1 cellular context compared by ENCODE assay signal in genomic region chr16:68590201-68590994, GRCh38.
A peak's percentile ranks its signal among the peaks of the same experiment; 100 is the strongest.
TF ChIP-seq lines count a peak whose summit lies in the region.

No MANE protein-coding gene starts in this region.

TF ChIP-seq in HepG2, 621 proteins besides CTCF, POLR2A, EP300 and RAD21 (continued from another document and continues in another):
- TF ChIP-seq TP53 (CRISPR knock-in tag; conservative IDR thresholded peaks at IDR 0.05) = no peak
- no peak for TF ChIP-seq RFXANK (CRISPR knock-in tag; IDR thresholded peaks at IDR 0.05)
- no peak for TF ChIP-seq SMAD3 (CRISPR knock-in tag; IDR thresholded peaks at IDR 0.05)
- peak; percentile 75; the same call in 1 of the 2 replicates for TF ChIP-seq SALL1 (CRISPR knock-in tag; IDR thresholded peaks at IDR 0.05)
- TF ChIP-seq, protein P1, sequence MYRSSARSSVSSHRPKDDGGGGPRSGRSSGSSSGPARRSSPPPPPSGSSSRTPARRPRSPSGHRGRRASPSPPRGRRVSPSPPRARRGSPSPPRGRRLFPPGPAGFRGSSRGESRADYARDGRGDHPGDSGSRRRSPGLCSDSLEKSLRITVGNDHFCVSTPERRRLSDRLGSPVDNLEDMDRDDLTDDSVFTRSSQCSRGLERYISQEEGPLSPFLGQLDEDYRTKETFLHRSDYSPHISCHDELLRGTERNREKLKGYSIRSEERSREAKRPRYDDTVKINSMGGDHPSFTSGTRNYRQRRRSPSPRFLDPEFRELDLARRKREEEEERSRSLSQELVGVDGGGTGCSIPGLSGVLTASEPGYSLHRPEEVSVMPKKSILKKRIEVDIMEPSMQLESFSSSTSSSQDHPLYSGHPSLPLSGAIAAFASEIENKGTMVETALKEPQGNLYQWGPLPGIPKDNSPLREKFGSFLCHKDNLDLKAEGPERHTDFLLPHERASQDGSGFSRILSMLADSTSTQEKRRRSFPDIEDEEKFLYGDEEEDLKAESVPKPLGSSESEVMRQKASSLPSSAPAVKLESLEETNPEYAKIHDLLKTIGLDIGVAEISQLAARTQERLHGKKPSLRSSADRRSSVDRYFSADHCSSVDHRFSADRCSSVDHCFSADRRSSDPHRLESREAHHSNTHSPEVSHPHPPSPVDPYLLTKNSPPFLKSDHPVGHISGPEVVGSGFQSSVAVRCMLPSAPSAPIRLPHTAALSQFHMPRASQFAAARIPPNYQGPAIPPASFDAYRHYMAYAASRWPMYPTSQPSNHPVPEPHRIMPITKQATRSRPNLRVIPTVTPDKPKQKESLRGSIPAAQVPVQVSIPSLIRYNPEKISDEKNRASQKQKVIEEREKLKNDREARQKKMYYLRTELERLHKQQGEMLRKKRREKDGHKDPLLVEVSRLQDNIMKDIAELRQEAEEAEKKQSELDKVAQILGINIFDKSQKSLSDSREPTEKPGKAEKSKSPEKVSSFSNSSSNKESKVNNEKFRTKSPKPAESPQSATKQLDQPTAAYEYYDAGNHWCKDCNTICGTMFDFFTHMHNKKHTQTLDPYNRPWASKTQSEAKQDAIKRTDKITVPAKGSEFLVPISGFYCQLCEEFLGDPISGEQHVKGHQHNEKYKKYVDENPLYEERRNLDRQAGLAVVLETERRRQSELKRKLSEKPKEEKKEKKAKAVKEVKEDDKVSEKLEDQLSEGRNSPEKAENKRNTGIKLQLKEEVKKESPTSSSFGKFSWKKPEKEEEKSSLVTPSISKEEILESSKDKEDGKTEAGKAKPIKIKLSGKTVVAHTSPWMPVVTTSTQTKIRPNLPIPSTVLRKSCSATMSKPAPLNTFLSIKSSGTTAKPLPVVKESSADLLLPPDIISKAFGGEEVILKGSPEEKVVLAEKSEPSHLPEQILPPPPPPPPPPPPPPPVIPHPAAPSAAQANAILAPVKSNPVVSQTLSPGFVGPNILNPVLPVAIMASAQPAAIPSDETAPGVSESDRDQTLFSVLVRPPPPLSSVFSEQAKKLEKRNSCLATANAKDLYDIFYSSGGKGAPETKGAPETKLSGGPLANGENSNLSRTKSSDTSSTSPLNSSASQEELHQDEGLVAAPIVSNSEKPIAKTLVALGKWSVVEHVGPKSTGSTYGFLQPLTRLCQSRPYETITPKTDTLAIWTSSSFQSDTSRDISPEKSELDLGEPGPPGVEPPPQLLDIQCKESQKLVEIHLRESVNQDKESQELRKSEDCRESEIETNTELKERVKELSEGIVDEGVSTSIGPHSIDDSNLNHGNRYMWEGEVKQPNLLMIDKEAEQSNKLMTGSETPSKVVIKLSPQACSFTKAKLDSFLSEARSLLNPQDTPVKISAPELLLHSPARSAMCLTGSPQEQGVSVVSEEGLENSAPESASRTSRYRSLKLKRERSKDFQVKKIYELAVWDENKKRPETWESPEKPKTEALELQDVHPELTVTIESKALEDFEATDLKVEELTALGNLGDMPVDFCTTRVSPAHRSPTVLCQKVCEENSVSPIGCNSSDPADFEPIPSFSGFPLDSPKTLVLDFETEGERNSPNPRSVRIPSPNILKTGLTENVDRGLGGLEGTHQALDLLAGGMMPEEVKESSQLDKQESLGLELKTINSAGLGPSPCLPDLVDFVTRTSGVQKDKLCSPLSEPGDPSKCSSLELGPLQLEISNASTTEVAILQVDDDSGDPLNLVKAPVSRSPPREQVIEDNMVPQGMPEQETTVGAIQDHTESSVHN (CRISPR knock-in tag; IDR thresholded peaks at IDR 0.05) = no peak
- no peak for TF ChIP-seq TBP (CRISPR knock-in tag; IDR thresholded peaks at IDR 0.05)
- TF ChIP-seq SMAD9 (CRISPR knock-in tag; IDR thresholded peaks at IDR 0.05) = no peak
- TF ChIP-seq HNF4G (IDR thresholded peaks at IDR 0.05; ENCODE audit: borderline replicate concordance, low read depth, low read length) = no peak
- TF ChIP-seq HNF4G (CRISPR knock-in tag; IDR thresholded peaks at IDR 0.05; ENCODE audit: borderline replicate concordance, low read depth) = no peak
- no peak for TF ChIP-seq PTBP1 (IDR thresholded peaks at IDR 0.05; ENCODE audit: low read depth, low read length, poor library complexity, severe bottlenecking)
- TF ChIP-seq HOXA3 (CRISPR knock-in tag; IDR thresholded peaks at IDR 0.05) = peak; percentile 30; the same call in 1 of the 2 replicates
- TF ChIP-seq PITX1 (CRISPR knock-in tag; IDR thresholded peaks at IDR 0.05) = peak; percentile 62
- TF ChIP-seq BRD4 (CRISPR knock-in tag; IDR thresholded peaks at IDR 0.05) = no peak
- no peak for TF ChIP-seq MZF1 (CRISPR knock-in tag; IDR thresholded peaks at IDR 0.05; ENCODE audit: borderline replicate concordance)
- no peak for TF ChIP-seq HES4 (CRISPR knock-in tag; IDR thresholded peaks at IDR 0.05; ENCODE audit: borderline replicate concordance)
- 0 out of 2 replicates have a peak, but pooled peaks have one; percentile 53 for TF ChIP-seq ZSCAN5A (CRISPR knock-in tag; IDR thresholded peaks at IDR 0.05; ENCODE audit: borderline replicate concordance)
- TF ChIP-seq ZBTB20 (CRISPR knock-in tag; IDR thresholded peaks at IDR 0.05; ENCODE audit: borderline replicate concordance, low read depth) = peak; percentile 30; the same call in 1 of the 2 replicates
- TF ChIP-seq RNF2 (conservative IDR thresholded peaks at IDR 0.05; ENCODE audit: low read depth) = no peak
- no peak for TF ChIP-seq TFE3 (CRISPR knock-in tag; IDR thresholded peaks at IDR 0.05)
- no peak for TF ChIP-seq TCF7L2 (IDR thresholded peaks at IDR 0.05; ENCODE audit: low read depth, low read length)
- TF ChIP-seq FOXK1 (CRISPR knock-in tag; IDR thresholded peaks at IDR 0.05; ENCODE audit: borderline replicate concordance, low read depth) = no peak
- TF ChIP-seq, protein P2, sequence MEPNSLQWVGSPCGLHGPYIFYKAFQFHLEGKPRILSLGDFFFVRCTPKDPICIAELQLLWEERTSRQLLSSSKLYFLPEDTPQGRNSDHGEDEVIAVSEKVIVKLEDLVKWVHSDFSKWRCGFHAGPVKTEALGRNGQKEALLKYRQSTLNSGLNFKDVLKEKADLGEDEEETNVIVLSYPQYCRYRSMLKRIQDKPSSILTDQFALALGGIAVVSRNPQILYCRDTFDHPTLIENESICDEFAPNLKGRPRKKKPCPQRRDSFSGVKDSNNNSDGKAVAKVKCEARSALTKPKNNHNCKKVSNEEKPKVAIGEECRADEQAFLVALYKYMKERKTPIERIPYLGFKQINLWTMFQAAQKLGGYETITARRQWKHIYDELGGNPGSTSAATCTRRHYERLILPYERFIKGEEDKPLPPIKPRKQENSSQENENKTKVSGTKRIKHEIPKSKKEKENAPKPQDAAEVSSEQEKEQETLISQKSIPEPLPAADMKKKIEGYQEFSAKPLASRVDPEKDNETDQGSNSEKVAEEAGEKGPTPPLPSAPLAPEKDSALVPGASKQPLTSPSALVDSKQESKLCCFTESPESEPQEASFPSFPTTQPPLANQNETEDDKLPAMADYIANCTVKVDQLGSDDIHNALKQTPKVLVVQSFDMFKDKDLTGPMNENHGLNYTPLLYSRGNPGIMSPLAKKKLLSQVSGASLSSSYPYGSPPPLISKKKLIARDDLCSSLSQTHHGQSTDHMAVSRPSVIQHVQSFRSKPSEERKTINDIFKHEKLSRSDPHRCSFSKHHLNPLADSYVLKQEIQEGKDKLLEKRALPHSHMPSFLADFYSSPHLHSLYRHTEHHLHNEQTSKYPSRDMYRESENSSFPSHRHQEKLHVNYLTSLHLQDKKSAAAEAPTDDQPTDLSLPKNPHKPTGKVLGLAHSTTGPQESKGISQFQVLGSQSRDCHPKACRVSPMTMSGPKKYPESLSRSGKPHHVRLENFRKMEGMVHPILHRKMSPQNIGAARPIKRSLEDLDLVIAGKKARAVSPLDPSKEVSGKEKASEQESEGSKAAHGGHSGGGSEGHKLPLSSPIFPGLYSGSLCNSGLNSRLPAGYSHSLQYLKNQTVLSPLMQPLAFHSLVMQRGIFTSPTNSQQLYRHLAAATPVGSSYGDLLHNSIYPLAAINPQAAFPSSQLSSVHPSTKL (CRISPR knock-in tag; IDR thresholded peaks at IDR 0.05) = 0 out of 2 replicates have a peak, but pooled peaks have one; percentile 17
- TF ChIP-seq, protein P3, sequence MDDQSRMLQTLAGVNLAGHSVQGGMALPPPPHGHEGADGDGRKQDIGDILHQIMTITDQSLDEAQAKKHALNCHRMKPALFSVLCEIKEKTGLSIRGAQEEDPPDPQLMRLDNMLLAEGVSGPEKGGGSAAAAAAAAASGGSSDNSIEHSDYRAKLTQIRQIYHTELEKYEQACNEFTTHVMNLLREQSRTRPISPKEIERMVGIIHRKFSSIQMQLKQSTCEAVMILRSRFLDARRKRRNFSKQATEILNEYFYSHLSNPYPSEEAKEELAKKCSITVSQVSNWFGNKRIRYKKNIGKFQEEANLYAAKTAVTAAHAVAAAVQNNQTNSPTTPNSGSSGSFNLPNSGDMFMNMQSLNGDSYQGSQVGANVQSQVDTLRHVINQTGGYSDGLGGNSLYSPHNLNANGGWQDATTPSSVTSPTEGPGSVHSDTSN (CRISPR knock-in tag; IDR thresholded peaks at IDR 0.05; ENCODE audit: borderline replicate concordance) = no peak
- TF ChIP-seq ZNF235 (CRISPR knock-in tag; IDR thresholded peaks at IDR 0.05; ENCODE audit: borderline replicate concordance) = no peak
- TF ChIP-seq, protein P4, sequence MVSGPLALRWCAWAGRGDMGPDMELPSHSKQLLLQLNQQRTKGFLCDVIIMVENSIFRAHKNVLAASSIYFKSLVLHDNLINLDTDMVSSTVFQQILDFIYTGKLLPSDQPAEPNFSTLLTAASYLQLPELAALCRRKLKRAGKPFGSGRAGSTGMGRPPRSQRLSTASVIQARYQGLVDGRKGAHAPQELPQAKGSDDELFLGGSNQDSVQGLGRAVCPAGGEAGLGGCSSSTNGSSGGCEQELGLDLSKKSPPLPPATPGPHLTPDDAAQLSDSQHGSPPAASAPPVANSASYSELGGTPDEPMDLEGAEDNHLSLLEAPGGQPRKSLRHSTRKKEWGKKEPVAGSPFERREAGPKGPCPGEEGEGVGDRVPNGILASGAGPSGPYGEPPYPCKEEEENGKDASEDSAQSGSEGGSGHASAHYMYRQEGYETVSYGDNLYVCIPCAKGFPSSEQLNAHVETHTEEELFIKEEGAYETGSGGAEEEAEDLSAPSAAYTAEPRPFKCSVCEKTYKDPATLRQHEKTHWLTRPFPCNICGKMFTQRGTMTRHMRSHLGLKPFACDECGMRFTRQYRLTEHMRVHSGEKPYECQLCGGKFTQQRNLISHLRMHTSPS (CRISPR knock-in tag; IDR thresholded peaks at IDR 0.05; ENCODE audit: low read depth) = peak; percentile 44
- no peak for TF ChIP-seq ZNF253 (CRISPR knock-in tag; IDR thresholded peaks at IDR 0.05; ENCODE audit: borderline replicate concordance)
- no peak; the same call in 1 of the 2 replicates for TF ChIP-seq ZNF772 (CRISPR knock-in tag; IDR thresholded peaks at IDR 0.05)
- TF ChIP-seq, protein P5, sequence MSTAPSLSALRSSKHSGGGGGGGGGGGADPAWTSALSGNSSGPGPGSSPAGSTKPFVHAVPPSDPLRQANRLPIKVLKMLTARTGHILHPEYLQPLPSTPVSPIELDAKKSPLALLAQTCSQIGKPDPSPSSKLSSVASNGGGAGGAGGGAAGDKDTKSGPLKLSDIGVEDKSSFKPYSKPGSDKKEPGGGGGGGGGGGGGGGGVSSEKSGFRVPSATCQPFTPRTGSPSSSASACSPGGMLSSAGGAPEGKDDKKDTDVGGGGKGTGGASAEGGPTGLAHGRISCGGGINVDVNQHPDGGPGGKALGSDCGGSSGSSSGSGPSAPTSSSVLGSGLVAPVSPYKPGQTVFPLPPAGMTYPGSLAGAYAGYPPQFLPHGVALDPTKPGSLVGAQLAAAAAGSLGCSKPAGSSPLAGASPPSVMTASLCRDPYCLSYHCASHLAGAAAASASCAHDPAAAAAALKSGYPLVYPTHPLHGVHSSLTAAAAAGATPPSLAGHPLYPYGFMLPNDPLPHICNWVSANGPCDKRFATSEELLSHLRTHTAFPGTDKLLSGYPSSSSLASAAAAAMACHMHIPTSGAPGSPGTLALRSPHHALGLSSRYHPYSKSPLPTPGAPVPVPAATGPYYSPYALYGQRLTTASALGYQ (CRISPR knock-in tag; IDR thresholded peaks at IDR 0.05) = no peak
- no peak for TF ChIP-seq TAF15 (IDR thresholded peaks at IDR 0.05; ENCODE audit: low read depth, low read length, poor library complexity, severe bottlenecking)
- TF ChIP-seq WIZ (CRISPR knock-in tag; IDR thresholded peaks at IDR 0.05) = no peak; the same call in 1 of the 2 replicates
- no peak for TF ChIP-seq NPAS2 (CRISPR knock-in tag; IDR thresholded peaks at IDR 0.05; ENCODE audit: borderline replicate concordance)
- TF ChIP-seq E2F2 (CRISPR knock-in tag; IDR thresholded peaks at IDR 0.05; ENCODE audit: borderline replicate concordance) = 0 out of 2 replicates have a peak, but pooled peaks have one; percentile 40
- no peak for TF ChIP-seq ZFP36 (IDR thresholded peaks at IDR 0.05; ENCODE audit: borderline replicate concordance, low read depth, low read length, partially characterized antibody)
